ENCODE assay signal across 12 cellular contexts in the genomic region with DNA sequence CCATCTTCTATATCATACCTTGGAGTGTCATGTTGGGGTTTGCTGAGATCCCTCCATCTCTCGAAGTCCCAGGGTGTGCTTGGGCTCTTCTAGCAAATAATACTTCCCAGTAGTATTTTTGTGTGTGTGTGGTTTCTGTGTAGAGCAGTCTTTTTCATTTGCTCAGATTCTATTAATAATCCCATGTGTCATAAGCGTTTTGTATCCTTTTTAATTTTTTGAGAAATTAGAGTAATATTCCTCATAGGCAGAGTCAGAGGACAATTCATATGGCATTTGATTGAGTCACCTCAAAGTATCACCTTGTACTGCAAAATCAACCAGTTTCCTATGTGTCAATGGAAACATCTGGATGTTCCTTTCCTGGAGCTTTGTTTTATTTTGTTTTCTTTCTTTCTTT. TPM values are rescaled to one million over a fixed set of nuclear protein-coding genes. Genes with fewer than 3 reads are reported as not detected.
"Had no signal": no experiment of that assay in that cellular context is flagged by ENCODE, and none has a peak within 500 bp of the region (broad histone marks: within the 10 kb centered on the region; RNA-seq: fewer than 3 reads in every experiment).

No MANE protein-coding gene starts in this region.

- H3K4me1 ChIP-seq: colonic mucosa, gastroesophageal sphincter, neural progenitor cell, pancreas had no signal

- H3K27ac ChIP-seq: colonic mucosa, gastroesophageal sphincter, neural progenitor cell, pancreas had no signal

- H3K27me3 ChIP-seq: colonic mucosa, gastroesophageal sphincter, neural progenitor cell, pancreas, thyroid gland had no signal

- H3K9me3 Mint-ChIP-seq: activated CD4-positive, alpha-beta memory T cell treated with anti-CD3 and anti-CD28 coated beads for 36 hours; neural progenitor cell had no signal

- H3K36me3 ChIP-seq: colonic mucosa, gastroesophageal sphincter, neural progenitor cell, pancreas, thyroid gland had no signal

- H2AFZ ChIP-seq: neural progenitor cell had no signal

- H3K4me3 ChIP-seq: colonic mucosa, gastroesophageal sphincter, neural progenitor cell, pancreas, thyroid gland had no signal

- H3K36me3 Mint-ChIP-seq: activated CD4-positive, alpha-beta memory T cell treated with anti-CD3 and anti-CD28 coated beads for 36 hours; activated naive CD8-positive, alpha-beta T cell treated with anti-CD3 and anti-CD28 coated beads, Interleukin-2, amount 10 ng/mL, durations not matched to agents 7 days and 5 days; neural progenitor cell had no signal

- H3K4me1 Mint-ChIP-seq: activated naive CD8-positive, alpha-beta T cell treated with anti-CD3 and anti-CD28 coated beads, Interleukin-2, amount 10 ng/mL, durations not matched to agents 7 days and 5 days had no signal

- ATAC-seq: gastroesophageal sphincter, pancreas had no signal

- H3K27ac Mint-ChIP-seq: activated CD4-positive, alpha-beta memory T cell treated with anti-CD3 and anti-CD28 coated beads for 36 hours; activated naive CD8-positive, alpha-beta T cell treated with anti-CD3 and anti-CD28 coated beads, Interleukin-2, amount 10 ng/mL, durations not matched to agents 7 days and 5 days; neural progenitor cell had no signal

- H3K4me3 Mint-ChIP-seq: activated CD4-positive, alpha-beta memory T cell treated with anti-CD3 and anti-CD28 coated beads for 36 hours; activated naive CD8-positive, alpha-beta T cell treated with anti-CD3 and anti-CD28 coated beads, Interleukin-2, amount 10 ng/mL, durations not matched to agents 7 days and 5 days; neural progenitor cell had no signal

- DNase-seq: activated CD4-positive, alpha-beta memory T cell treated with anti-CD3 and anti-CD28 coated beads for 36 hours; activated CD4-positive, alpha-beta T cell treated with anti-CD3 and anti-CD28 coated beads for 1 hour; activated naive CD8-positive, alpha-beta T cell treated with anti-CD3 and anti-CD28 coated beads, Interleukin-2, amount 10 ng/mL, durations not matched to agents 7 days and 5 days; activated T-cell treated with anti-CD3 and anti-CD28 coated beads, Interleukin-2, amount 50 U/mL, for 48 hours; anterior cingulate cortex; colonic mucosa; kidney glomerular epithelial cell; pancreas; T-helper 9 cell; thyroid gland had no signal

RNA-seq across cellular contexts. Expression of a gene that starts 37.4 kb away (rescaled TPM):
- total RNA-seq: activated CD4-positive, alpha-beta memory T cell treated with anti-CD3 and anti-CD28 coated beads for 36 hours; activated naive CD8-positive, alpha-beta T cell treated with anti-CD3 and anti-CD28 coated beads, Interleukin-2, amount 10 ng/mL, durations not matched to agents 7 days and 5 days; colonic mucosa had no signal
